Comparison of ENCODE assay signal across 14 cellular contexts in the genomic region with DNA sequence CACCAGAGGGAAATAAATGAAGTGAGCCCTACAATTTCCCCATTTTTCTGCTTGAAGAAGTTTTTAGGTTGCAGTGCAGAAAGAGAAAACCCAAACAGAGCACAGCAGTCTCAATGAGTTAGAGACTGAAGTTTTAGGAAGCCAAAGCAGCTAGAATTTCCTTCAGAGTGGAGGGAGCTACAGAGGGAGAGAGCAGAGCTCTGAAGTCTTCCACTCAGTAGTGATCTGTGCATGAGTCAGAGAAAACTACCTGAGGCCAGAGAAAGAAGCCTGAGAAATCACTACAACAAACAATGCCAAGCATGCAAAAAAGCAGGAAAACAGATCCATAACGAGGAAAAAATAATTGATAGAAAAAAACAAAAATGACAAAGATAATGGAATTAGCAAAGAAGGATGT. TPM values are rescaled to one million over a fixed set of nuclear protein-coding genes. Genes with fewer than 3 reads are reported as not detected.
"Had no signal": no experiment of that assay in that cellular context is flagged by ENCODE, and none has a peak within 500 bp of the region (broad histone marks: within the 10 kb centered on the region; RNA-seq: fewer than 3 reads in every experiment).

No MANE protein-coding gene starts in this region.

- H3K27ac ChIP-seq: dorsolateral prefrontal cortex, esophagus muscularis mucosa, hepatocyte, pancreas, thoracic aorta had no signal

- H3K4me1 Mint-ChIP-seq: stimulated activated effector memory CD8-positive, alpha-beta T cell treated with anti-CD3 and anti-CD28 coated beads, Interleukin-12 subunit alpha, Interleukin-12 subunit beta, amount 100 ng/mL, for 72 hours had no signal

- H3K27me3 ChIP-seq: hepatocyte, pancreas had no signal

- H2AFZ ChIP-seq: hepatocyte had no signal

- H3K36me3 ChIP-seq: esophagus muscularis mucosa, pancreas, thoracic aorta had no signal

- H3K4me1 ChIP-seq: esophagus muscularis mucosa, pancreas had no signal

- DNase-seq: activated CD4-positive, alpha-beta T cell treated with anti-CD3 and anti-CD28 coated beads, Interleukin-2, amount 50 U/mL, for 1 hour; activated CD8-positive, alpha-beta memory T cell treated with anti-CD3 and anti-CD28 coated beads for 24 hours; activated naive CD4-positive, alpha-beta T cell; activated naive CD8-positive, alpha-beta T cell treated with anti-CD3 and anti-CD28 coated beads, Interleukin-2, amount 10 ng/mL, durations not matched to agents 7 days and 5 days; dorsolateral prefrontal cortex; kidney glomerular epithelial cell; pancreas had no signal

- FAIRE-seq: pancreas had no signal

- H3K4me3 ChIP-seq: dorsolateral prefrontal cortex, esophagus muscularis mucosa, hepatocyte, pancreas, thoracic aorta had no signal

- H3K79me2 ChIP-seq: hepatocyte had no signal

- H3K27ac Mint-ChIP-seq: activated naive CD8-positive, alpha-beta T cell treated with anti-CD3 and anti-CD28 coated beads, Interleukin-2, amount 10 ng/mL, durations not matched to agents 7 days and 5 days; stimulated activated effector memory CD8-positive, alpha-beta T cell treated with anti-CD3 and anti-CD28 coated beads, Interleukin-12 subunit alpha, Interleukin-12 subunit beta, amount 100 ng/mL, for 72 hours had no signal

- H3K9me3 ChIP-seq: esophagus muscularis mucosa, pancreas, thoracic aorta had no signal

- H3K4me2 ChIP-seq: hepatocyte had no signal

- H3K9me3 Mint-ChIP-seq: activated naive CD8-positive, alpha-beta T cell treated with anti-CD3 and anti-CD28 coated beads, Interleukin-2, amount 10 ng/mL, durations not matched to agents 7 days and 5 days; stimulated activated effector memory CD8-positive, alpha-beta T cell treated with anti-CD3 and anti-CD28 coated beads, Interleukin-12 subunit alpha, Interleukin-12 subunit beta, amount 100 ng/mL, for 72 hours had no signal

- H3K36me3 Mint-ChIP-seq: activated naive CD8-positive, alpha-beta T cell treated with anti-CD3 and anti-CD28 coated beads, Interleukin-2, amount 10 ng/mL, durations not matched to agents 7 days and 5 days; stimulated activated effector memory CD8-positive, alpha-beta T cell treated with anti-CD3 and anti-CD28 coated beads, Interleukin-12 subunit alpha, Interleukin-12 subunit beta, amount 100 ng/mL, for 72 hours had no signal

- ATAC-seq: pancreas; stimulated activated effector memory CD8-positive, alpha-beta T cell treated with anti-CD3 and anti-CD28 coated beads, Interleukin-12 subunit alpha, Interleukin-12 subunit beta, amount 100 ng/mL, for 72 hours had no signal

- H3K4me3 Mint-ChIP-seq: activated naive CD8-positive, alpha-beta T cell treated with anti-CD3 and anti-CD28 coated beads, Interleukin-2, amount 10 ng/mL, durations not matched to agents 7 days and 5 days; neural crest cell; stimulated activated effector memory CD8-positive, alpha-beta T cell treated with anti-CD3 and anti-CD28 coated beads, Interleukin-12 subunit alpha, Interleukin-12 subunit beta, amount 100 ng/mL, for 72 hours had no signal

RNA-seq across cellular contexts. Expression of gene TAF1L, which starts 44.6 kb away (rescaled TPM):
- total RNA-seq: esophagus muscularis mucosa, hepatocyte, liver, neural crest cell, thoracic aorta, urinary bladder had no signal
- polyA plus RNA-seq: hepatocyte, liver had no signal
